ENCODE assay signal across 30 cellular contexts in the genomic region with DNA sequence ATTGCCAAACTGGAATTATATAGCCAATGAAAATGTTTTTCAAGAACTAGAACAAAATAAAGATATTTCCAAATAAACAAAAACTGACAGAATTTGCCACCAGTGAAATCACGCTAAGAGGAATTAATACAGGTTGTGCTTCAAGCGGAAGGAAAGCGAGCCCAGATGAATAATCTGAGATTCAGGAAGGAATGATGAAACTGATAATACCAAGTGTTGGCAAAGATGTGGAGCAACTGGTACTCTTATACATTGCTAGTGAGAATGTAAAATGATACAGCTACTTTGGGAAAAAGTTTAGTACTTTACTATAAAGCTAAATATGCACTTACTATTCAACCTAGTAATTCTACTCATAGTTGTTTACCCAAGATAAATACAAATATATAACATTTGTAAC. TPM values are rescaled to one million over a fixed set of nuclear protein-coding genes. Genes with fewer than 3 reads are reported as not detected.
"Had no signal": no experiment of that assay in that cellular context is flagged by ENCODE, and none has a peak within 500 bp of the region (broad histone marks: within the 10 kb centered on the region; RNA-seq: fewer than 3 reads in every experiment).

No MANE protein-coding gene starts in this region.

- H3K4me3 ChIP-seq: stomach, suprapubic skin, testis, thoracic aorta, thyroid gland, tibial artery, tibial nerve, transverse colon, upper lobe of left lung, upper lobe of right lung, uterus, vagina had no signal

- ATAC-seq: stimulated activated effector memory CD8-positive, alpha-beta T cell treated with anti-CD3 and anti-CD28 coated beads, Interleukin-12 subunit alpha, Interleukin-12 subunit beta, amount 100 ng/mL, for 72 hours; stimulated activated memory B cell treated with anti-CD40 and anti-IgM and Interleukin-4, amounts not matched to agents 10 μg/mL and 1 μg/mL and 100 μg/mL, for 72 hours; stimulated activated naive B cell treated with anti-CD40 and anti-IgM and Interleukin-4, amounts not matched to agents 10 μg/mL and 1 μg/mL and 100 μg/mL, for 72 hours; stimulated activated naive CD8-positive, alpha-beta T cell treated with anti-CD3 and anti-CD28 coated beads, Interleukin-15, amount 100 ng/mL, for 72 hours; stimulated activated naive CD8-positive, alpha-beta T cell treated with anti-CD3 and anti-CD28 coated beads, Interleukin-15, Interleukin-2, amounts not matched to agents 100 U/mL and 50 U/mL, for 24 hours; upper lobe of right lung had no signal

- H3K27me3 ChIP-seq: stomach, suprapubic skin, testis, thyroid gland, tibial artery, tibial nerve, upper lobe of left lung, upper lobe of right lung, uterus, vagina had no signal

- H3K9me3 ChIP-seq: stomach, suprapubic skin, testis, thoracic aorta, thyroid gland, tibial artery, transverse colon, upper lobe of left lung, upper lobe of right lung, uterus, vagina had no signal

- H3K36me3 ChIP-seq: stomach, suprapubic skin, thoracic aorta, thyroid gland, tibial artery, tibial nerve, transverse colon, upper lobe of left lung, upper lobe of right lung, uterus, vagina had no signal

- H3K27ac ChIP-seq: stomach, suprapubic skin, testis, thoracic aorta, thyroid gland, tibial artery, tibial nerve, transverse colon, upper lobe of left lung, upper lobe of right lung, uterus, vagina had no signal

- FAIRE-seq: urothelium cell line had no signal

- DNase-seq: stimulated activated CD4-positive, alpha-beta T cell treated with anti-CD3 and anti-CD28 coated beads, Interleukin-2, amount 100 ng/mL, for 48 hours; stimulated activated CD4-positive, alpha-beta T cell treated with anti-CD3 and anti-CD28 coated beads, Interleukin-4, amount 100 ng/mL, for 1 hour; stimulated activated CD4-positive, alpha-beta T cell treated with anti-CD3 and anti-CD28 coated beads, Interleukin-4, amount 100 ng/mL, for 24 hours; stimulated activated CD4-positive, alpha-beta T cell treated with anti-CD3 and anti-CD28 coated beads, Interleukin-4, amount 100 ng/mL, for 4 hours; stimulated activated CD8-positive, alpha-beta memory T cell treated with anti-CD3 and anti-CD28 coated beads, Interleukin-4, amount 100 ng/mL, for 48 hours; stimulated activated naive B cell treated with anti-CD40 and anti-IgM and Interleukin-4, amounts not matched to agents 10 μg/mL and 1 μg/mL and 100 μg/mL, for 72 hours; stimulated activated naive CD4-positive, alpha-beta T cell; stimulated activated naive CD4-positive, alpha-beta T cell treated with Interleukin-2 at 50 U/mL for 16 hours; stimulated activated naive CD8-positive, alpha-beta T cell treated with anti-CD3 and anti-CD28 coated beads, Interleukin-15, amount 100 ng/mL, for 72 hours; stimulated activated naive CD8-positive, alpha-beta T cell treated with anti-CD3 and anti-CD28 coated beads, Interleukin-15, Interleukin-2, amounts not matched to agents 100 U/mL and 50 U/mL, for 24 hours; stomach; substantia nigra; testis; thyroid gland; tibial artery; transverse colon; upper lobe of left lung; upper lobe of right lung; uterus had no signal

- H3K4me1 ChIP-seq: stomach, suprapubic skin, testis, thyroid gland, tibial artery, tibial nerve, transverse colon, upper lobe of left lung, upper lobe of right lung, uterus, vagina had no signal

RNA-seq across cellular contexts. Expression of a gene that starts 30.8 kb away (rescaled TPM):
- total RNA-seq: subcutaneous adipose tissue, suprapubic skin, temporal lobe, testis, thoracic aorta, thyroid gland, tibial nerve, upper lobe of left lung, upper lobe of right lung, ureter, urinary bladder, uterus, vagina had no signal
- polyA plus RNA-seq: urinary bladder had no signal

RNA-seq across cellular contexts. Expression of a gene that starts 42.1 kb away (rescaled TPM):
- total RNA-seq: temporal lobe, testis, thoracic aorta, thyroid gland, tibial nerve, upper lobe of right lung, ureter, urinary bladder, uterus, vagina had no signal
- polyA plus RNA-seq: stomach, urinary bladder had no signal
